In genomic region chr15:30059771-30060170, GRCh38 we compare ENCODE assay signal across 21 cellular contexts. TPM values are rescaled to one million over a fixed set of nuclear protein-coding genes. Genes with fewer than 3 reads are reported as not detected.
DNase-seq lines count a peak whose midpoint lies in the region; ATAC-seq lines count a peak whose summit lies in the region.
"Had no signal": no experiment of that assay in that cellular context is flagged by ENCODE, and none has a peak within 500 bp of the region (broad histone marks: within the 10 kb centered on the region; RNA-seq: fewer than 3 reads in every experiment).

No MANE protein-coding gene starts in this region.

- peak; percentile 71 for DNase-seq in Ammon's horn (ENCODE audit: low spot score)
- DNase-seq in G401 (ENCODE audit: low spot score) = peak; percentile 6
- DNase-seq in posterior cingulate gyrus = peak in 6 of 10 donors; percentile 38 to 94 (median 77)
- DNase-seq in NCI-H526 treated with DMSO at 0.1 percent for 48 hours (lab: John Stamatoyannopoulos, UW) = no peak
- DNase-seq: Caco-2; CD4-positive, CD25-positive, alpha-beta regulatory T cell; CD8-positive, alpha-beta T cell; DMS153; DND-41; GDM1; GM23248; H7; HCEC 1CT had no signal

- H3K27ac ChIP-seq in cingulate gyrus (ENCODE audit: low read depth, low read length) = peak overlapping the region; percentile 15
- H3K27ac ChIP-seq: BLaER1, C4-2B, GM23248 had no signal

- intact Hi-C loops in posterior cingulate gyrus (cut with DNase I) = no loop called here

- ATAC-seq in HG03196 (IDR thresholded peaks at IDR 0.05; ENCODE audit: unreplicated experiment) = no peak
- ATAC-seq: CD8-positive, alpha-beta T cell; GM12878 had no signal

- in situ Hi-C loops in G401 (cut with HindIII; ENCODE audit: low sequenced_read_pairs) = no loop called here

RNA-seq across cellular contexts. Expression of gene GOLGA8J, which starts 23.0 kb away (rescaled TPM):
- total RNA-seq in G401 (2014; rRNA removed; shearing (Covaris generic)) = not detected in 2 replicates
- total RNA-seq: A673; B cell; Caco-2; CD4-positive, CD25-positive, alpha-beta regulatory T cell; CD8-positive, alpha-beta T cell; GM12878; GM23248; H1 had no signal
